8 cellular contexts compared by ENCODE assay signal in genomic region chr18:54444309-54444914, GRCh38.
DNase-seq lines count a peak whose midpoint lies in the region; ATAC-seq, FAIRE-seq and TF ChIP-seq lines count a peak whose summit lies in the region.

No MANE protein-coding gene starts in this region.

- peak; percentile 89 for TF ChIP-seq CTCF in C4-2B (conservative IDR thresholded peaks at IDR 0.05)
- TF ChIP-seq CTCF in GM12878 (IDR thresholded peaks at IDR 0.05 in 2 of 3, conservative IDR thresholded peaks at IDR 0.05 in 1 of 3; ENCODE audit: control insufficient read depth in 2 of 3, extremely low read depth in 1 of 3, insufficient read depth in 1 of 3, low read depth in 3 of 3, low read length in 3 of 3), result peak; percentile 67 to 87 (median 76)

- no peak overlapping the region for H3K27ac ChIP-seq in C4-2B
- H3K27ac ChIP-seq in GM12878 (ENCODE audit: control insufficient read depth, insufficient read depth), result no peak overlapping the region

- intact Hi-C loops in GM12878 (cut with micrococcal nuclease; ENCODE audit: unreplicated experiment), result loop anchor here (1.0 kb wide), 3 partner anchors 203 to 539 kb away; no protein-coding TSS in a partner anchor

- no peak overlapping the region for H3K4me2 ChIP-seq in GM12878 (ENCODE audit: control insufficient read depth, insufficient read depth)

- H3K27me3 ChIP-seq in NT2/D1 (ENCODE audit: insufficient read depth, insufficient read length) (no peaks in the 10 kb centered on the region), GM12878 (replicated peaks in 1 of 2; ENCODE audit: control insufficient read depth in 2 of 2, insufficient read depth in 2 of 2, low read length in 1 of 2) (peaks cover 0 to 3% of the 10 kb centered on the region in 2 experiments; a peak in 2 of 4 replicates)

- no peaks in the 10 kb centered on the region for H4K20me1 ChIP-seq in GM12878 (ENCODE audit: control insufficient read depth, insufficient read depth)

- peak; percentile 91 for TF ChIP-seq RAD21 in GM12878 (IDR thresholded peaks at IDR 0.05; ENCODE audit: insufficient read depth, low read depth, low read length)

- SMC1A ChIA-PET in GM12878 (lab: Charles Lee; ENCODE audit: uncharacterized antibody, unreplicated experiment), result interaction anchor here (0.8 to 5.2 kb wide), 8 partner anchors 71 to 539 kb away, joined by 3 to 35 read pairs (median 3); no protein-coding TSS in a partner anchor

- no peak overlapping the region for H3K9ac ChIP-seq in NT2/D1 (ENCODE audit: insufficient read length, low read depth)
- no peak overlapping the region for H3K9ac ChIP-seq in GM12878 (ENCODE audit: control insufficient read depth, insufficient read depth, low read length)

- POLR2A ChIA-PET in GM12878 (lab: Charles Lee), result no interaction called here

- in situ Hi-C loops in GM12878 (cut with MboI), result loop anchor here (10.0 kb wide), 1 partner anchor 230 kb away; no protein-coding TSS in a partner anchor

- CTCF ChIA-PET in GM12878 (lab: Yijun Ruan, JAX), result interaction anchor here (0.5 to 2.2 kb wide), 22 partner anchors 9 to 790 kb away, joined by 3 to 24 read pairs (median 4); no protein-coding TSS in a partner anchor

- no peak for TF ChIP-seq POLR2A in GM12878 (IDR thresholded peaks at IDR 0.05; ENCODE audit: low read depth, low read length)

- BruUV-seq in GM12878 (replicated peaks; lab: Mats Ljungman, UMichigan), result no TSS peak

- peak; percentile 75 for FAIRE-seq in GM12878 (lab: Jason Lieb, UNC)

- peak; percentile 56 for ATAC-seq in GM18517 (IDR thresholded peaks at IDR 0.05; ENCODE audit: unreplicated experiment)
- peak; percentile 77 for ATAC-seq in HG03103 (IDR thresholded peaks at IDR 0.05; ENCODE audit: low read depth, unreplicated experiment)
- ATAC-seq in GM12878, result peak; percentile 86

- no peak for TF ChIP-seq EP300 in GM12878 (IDR thresholded peaks at IDR 0.05; ENCODE audit: borderline replicate concordance in 1 of 2, control insufficient read depth in 1 of 2, low read depth in 2 of 2, low read length in 2 of 2)

- no peaks in the 10 kb centered on the region for H3K9me3 ChIP-seq in NT2/D1 (ENCODE audit: insufficient read depth, low read length)
- H3K9me3 ChIP-seq in GM12878 (replicated peaks; ENCODE audit: control insufficient read depth, insufficient read depth, low read length), result no peaks in the 10 kb centered on the region

- H2AFZ ChIP-seq in GM12878 (ENCODE audit: control insufficient read depth, low read depth, low read length), result no peak overlapping the region

- no peak overlapping the region for H3K4me3 ChIP-seq in NT2/D1 (ENCODE audit: insufficient read length, low read depth)
- no peak overlapping the region for H3K4me3 ChIP-seq in GM12878

- H3K79me2 ChIP-seq in GM12878 (ENCODE audit: control insufficient read depth, insufficient read depth, low read length), result no peaks in the 10 kb centered on the region

- WGBS in GM12878 (ENCODE audit: insufficient coverage, insufficient replicate concordance, low lambda C conversion rate, missing lambda C conversion rate), result 2% methylated on average over 7 of the region's 7 CpGs

- peak; percentile 48 for DNase-seq in NT2/D1 (ENCODE audit: low read depth, low spot score)
- DNase-seq in GM12878 (ENCODE audit: low read depth, low spot score), result no peak
- peak; percentile 69 for DNase-seq in inferior parietal cortex (ENCODE audit: extremely low spot score)
- peak; percentile 9 to 13 for DNase-seq in stimulated activated CD4-positive, alpha-beta T cell treated with anti-CD3 and anti-CD28 coated beads, Interleukin-4, amount 100 ng/mL, for 48 hours (ENCODE audit: low read depth in 2 of 2)
- no peak for DNase-seq in activated CD4-positive, CD25-positive, alpha-beta regulatory T cell treated with anti-CD3 and anti-CD28 coated beads, Interleukin-2, amount 50 U/mL, for 72 hours

- H3K4me1 ChIP-seq in NT2/D1 (ENCODE audit: insufficient read depth, insufficient read length) (no peaks in the 10 kb centered on the region), GM12878 (ENCODE audit: control insufficient read depth, insufficient read depth, low read length) (no peaks in the 10 kb centered on the region)

- no peaks in the 10 kb centered on the region for H3K36me3 ChIP-seq in NT2/D1 (ENCODE audit: insufficient read depth, insufficient read length, low read length)
- H3K36me3 ChIP-seq in GM12878 (ENCODE audit: control insufficient read depth in 2 of 2, insufficient read depth in 2 of 2, low read length in 1 of 2), result no peaks in the 10 kb centered on the region

- RAD21 ChIA-PET in GM12878 (lab: Charles Lee; ENCODE audit: unreplicated experiment), result interaction anchor here (0.9 to 1.2 kb wide), 3 partner anchors 10 to 227 kb away, joined by 3 to 11 read pairs (median 5); no protein-coding TSS in a partner anchor

TF ChIP-seq in GM12878, 131 proteins besides CTCF, POLR2A, EP300 and RAD21:
- TF ChIP-seq RUNX3 (IDR thresholded peaks at IDR 0.05; ENCODE audit: low read length) (peak; percentile 44), SMC3 (IDR thresholded peaks at IDR 0.05; ENCODE audit: borderline replicate concordance, low read length) (peak; percentile 73), ZNF687 (IDR thresholded peaks at IDR 0.05) (no peak), EZH2 (IDR thresholded peaks at IDR 0.05; ENCODE audit: borderline replicate concordance, control insufficient read depth, low read depth, low read length) (no peak), BRCA1 (IDR thresholded peaks at IDR 0.05; ENCODE audit: low read depth, low read length) (no peak), SP1 (IDR thresholded peaks at IDR 0.05; ENCODE audit: low read depth, low read length) (no peak), IRF5 (IDR thresholded peaks at IDR 0.05; ENCODE audit: borderline replicate concordance) (no peak), KAT2A (conservative IDR thresholded peaks at IDR 0.05; ENCODE audit: control insufficient read depth, low read depth, low read length) (no peak)

Comparison
In these comparisons a context has a peak if more than half of its experiments do, and no peak if none do; other contexts are left out.
1. DNase-seq: peak in NT2/D1 (single experiment), inferior parietal cortex (single experiment) and stimulated activated CD4-positive, alpha-beta T cell treated with anti-CD3 and anti-CD28 coated beads, Interleukin-4, amount 100 ng/mL, for 48 hours (2 of 2); none in GM12878 (single experiment) and activated CD4-positive, CD25-positive, alpha-beta regulatory T cell treated with anti-CD3 and anti-CD28 coated beads, Interleukin-2, amount 50 U/mL, for 72 hours (single experiment).
2. Peak in every context shown above with its lines, with median percentiles within 50 percentile points of each other: ATAC-seq.